ENCODE assay signal across 1 cellular context in the genomic region with DNA sequence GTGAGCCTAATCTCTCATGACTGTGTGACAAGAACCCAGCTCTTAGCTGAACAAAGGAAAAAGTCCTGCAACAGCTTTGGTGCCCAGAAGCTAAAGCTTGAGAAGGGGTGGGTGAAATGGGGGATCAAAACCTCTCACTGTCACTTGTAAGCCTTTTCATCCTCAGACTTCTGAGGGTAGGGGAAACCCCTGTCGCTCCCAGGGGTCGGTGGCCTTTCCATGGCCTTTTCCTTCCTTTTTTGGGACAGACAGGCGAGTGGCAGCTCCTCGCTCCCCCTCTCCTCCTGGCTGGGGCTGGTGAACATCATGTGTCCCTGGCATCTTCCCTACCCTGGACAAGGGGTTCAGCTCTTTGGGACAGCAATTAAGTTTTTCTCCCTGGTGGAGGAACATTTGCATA.
TF ChIP-seq lines count a peak whose summit lies in the region.

No MANE protein-coding gene starts in this region.

TF ChIP-seq in H1, 55 proteins besides CTCF, POLR2A, EP300 and RAD21:
- TF ChIP-seq RFX5 (IDR thresholded peaks at IDR 0.05; ENCODE audit: borderline replicate concordance, low read depth, low read length), result no peak
- TF ChIP-seq, protein P1, sequence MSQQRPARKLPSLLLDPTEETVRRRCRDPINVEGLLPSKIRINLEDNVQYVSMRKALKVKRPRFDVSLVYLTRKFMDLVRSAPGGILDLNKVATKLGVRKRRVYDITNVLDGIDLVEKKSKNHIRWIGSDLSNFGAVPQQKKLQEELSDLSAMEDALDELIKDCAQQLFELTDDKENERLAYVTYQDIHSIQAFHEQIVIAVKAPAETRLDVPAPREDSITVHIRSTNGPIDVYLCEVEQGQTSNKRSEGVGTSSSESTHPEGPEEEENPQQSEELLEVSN (IDR thresholded peaks at IDR 0.05), result no peak
- no peak for TF ChIP-seq TCF12 (IDR thresholded peaks at IDR 0.05; ENCODE audit: low read depth, low read length)
